Comparison of ENCODE assay signal across 18 cellular contexts in the genomic region with DNA sequence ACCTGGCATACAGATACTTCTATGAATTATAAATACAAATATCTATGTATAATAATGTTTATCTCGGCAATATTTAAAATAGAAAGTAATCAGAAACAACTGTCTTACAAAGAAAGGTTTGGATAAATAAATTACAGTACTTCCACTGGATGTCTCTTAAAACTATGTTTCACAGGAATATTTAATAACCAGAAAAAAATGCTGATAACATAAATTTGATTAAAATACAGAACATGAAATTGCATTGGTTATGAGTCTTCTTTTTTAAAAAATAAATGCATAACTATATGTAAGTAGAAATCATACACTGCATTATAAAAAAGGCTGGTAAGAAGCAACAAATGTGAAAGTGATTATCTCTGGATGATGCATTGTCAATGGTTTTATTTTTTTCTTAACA.
"Had no signal": no experiment of that assay in that cellular context is flagged by ENCODE, and none has a peak within 500 bp of the region (broad histone marks: within the 10 kb centered on the region; RNA-seq: fewer than 3 reads in every experiment).

No MANE protein-coding gene starts in this region.

- H3K9me3 ChIP-seq: SK-N-SH had no signal

- ATAC-seq: T-cell had no signal

- H3K27ac ChIP-seq: KMS-11, RWPE1 had no signal

- H3K9ac ChIP-seq: KMS-11, SK-N-SH had no signal

- H3K4me2 ChIP-seq: KMS-11, SK-N-SH had no signal

- DNase-seq: Kasumi-1, MM.1S, NCI-H1092 treated with DMSO at 0.1 percent for 48 hours, NCI-H1436, NCI-H1694, NCI-H187 treated with DMSO at 0.1 percent for 48 hours, NCI-H2029 treated with DMSO at 0.1 percent for 48 hours, NCI-H2171 treated with DMSO at 0.1 percent for 48 hours, NCI-H345, NCI-H524 treated with DMSO at 0.1 percent for 48 hours, NCI-H69, NCI-H774, SHP77, SK-N-SH, SW 1271, T-cell had no signal
